ENCODE assay signal across 20 cellular contexts in the genomic region with DNA sequence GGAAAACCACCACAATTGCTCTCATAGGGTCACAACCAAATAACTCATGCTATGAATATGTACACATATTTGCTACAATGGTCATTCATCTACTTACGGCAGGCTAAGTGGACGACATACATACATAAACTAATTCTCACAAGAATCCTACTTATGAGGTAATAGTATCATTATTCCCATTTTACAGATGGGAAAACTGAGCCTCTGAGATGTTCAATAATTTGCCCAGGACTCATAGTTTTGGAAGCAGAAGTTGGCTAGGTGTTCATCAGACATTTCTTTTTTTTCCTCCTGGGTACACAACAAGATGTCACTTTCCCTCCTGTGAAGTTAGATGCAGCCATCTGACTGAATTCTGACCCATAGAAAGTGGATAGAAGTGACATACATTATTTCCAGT.
A peak's percentile ranks its signal among the peaks of the same experiment; 100 is the strongest.
DNase-seq lines count a peak whose midpoint lies in the region; ATAC-seq, FAIRE-seq and TF ChIP-seq lines count a peak whose summit lies in the region.
"Had no signal": no experiment of that assay in that cellular context is flagged by ENCODE, and none has a peak within 500 bp of the region (broad histone marks: within the 10 kb centered on the region; RNA-seq: fewer than 3 reads in every experiment).

No MANE protein-coding gene starts in this region.

- no peak overlapping the region for H3K14ac ChIP-seq in IMR-90 (replicated peaks; ENCODE audit: low read depth, low read length)

- no peak for TF ChIP-seq RAD21 in A549 (conservative IDR thresholded peaks at IDR 0.05 in 1 of 2, IDR thresholded peaks at IDR 0.05 in 1 of 2)
- TF ChIP-seq RAD21 in IMR-90 (IDR thresholded peaks at IDR 0.05; ENCODE audit: low read length): no peak
- TF ChIP-seq RAD21 in K562 (CRISPR knock-in tag; conservative IDR thresholded peaks at IDR 0.05 in 1 of 2, IDR thresholded peaks at IDR 0.05 in 1 of 2): no peak

- H3K27ac ChIP-seq in A549 (peak overlapping the region in 1 of 2 experiments; percentile 52; a peak in 3 of 6 replicates), IMR-90 (ENCODE audit: insufficient read depth, low read length) (no peak overlapping the region), K562 (ENCODE audit: extremely low read depth, low read depth, low read length) (no peak overlapping the region), subcutaneous abdominal adipose tissue (ENCODE audit: low read depth, low read length) (peak overlapping the region; percentile 6), right cardiac atrium (ENCODE audit: low read length) (no peak overlapping the region)

- intact Hi-C loops in IMR-90 (cut with micrococcal nuclease) (no loop called here), K562 (cut with micrococcal nuclease) (no loop called here), right cardiac atrium (cut with DNase I) (no loop called here)

- no peak overlapping the region for H3K18ac ChIP-seq in IMR-90 (ENCODE audit: low read depth, low read length)

- FAIRE-seq in A549 (lab: Jason Lieb, UNC) (no peak), K562 (lab: Jason Lieb, UNC) (no peak)
- FAIRE-seq: GM12891, GM18507, H54 had no signal

- TF ChIP-seq POLR2A in A549 (IDR thresholded peaks at IDR 0.05; ENCODE audit: low read length): no peak
- no peak for TF ChIP-seq POLR2A in IMR-90 (IDR thresholded peaks at IDR 0.05; ENCODE audit: low read depth, low read length)
- TF ChIP-seq POLR2A in K562 (conservative IDR thresholded peaks at IDR 0.05): no peak

- H3K56ac ChIP-seq in IMR-90 (ENCODE audit: extremely low read depth, insufficient read depth, low read length): no peak overlapping the region

- H3K9me1 ChIP-seq in IMR-90 (ENCODE audit: insufficient read depth, low read length) (no peaks in the 10 kb centered on the region; the same call in 1 of the 2 replicates), K562 (ENCODE audit: control insufficient read depth, insufficient read depth, low read length) (no peaks in the 10 kb centered on the region)

- H4K5ac ChIP-seq in IMR-90 (ENCODE audit: low read depth, low read length): no peak overlapping the region

- BruUV-seq in IMR-90 (replicated peaks; lab: Mats Ljungman, UMichigan) (no TSS peak), K562 (replicated peaks; lab: Mats Ljungman, UMichigan) (no TSS peak)

- TF ChIP-seq EP300 in A549 (IDR thresholded peaks at IDR 0.05) (no peak), K562 (IDR thresholded peaks at IDR 0.05; ENCODE audit: low read length) (no peak)

- in situ Hi-C loops in IMR-90 (cut with MboI; ENCODE audit: low sequenced_read_pairs) (no loop called here), K562 (cut with MboI) (no loop called here), HAP-1 (cut with MboI; ENCODE audit: low sequenced_read_pairs) (no loop called here)

- H3K9me3 ChIP-seq in A549 (no peaks in the 10 kb centered on the region), IMR-90 (ENCODE audit: control insufficient read depth, insufficient read depth, low read length) (no peaks in the 10 kb centered on the region), K562 (replicated peaks; ENCODE audit: control insufficient read depth, insufficient read depth, low read depth, low read length) (no peaks in the 10 kb centered on the region), subcutaneous abdominal adipose tissue (ENCODE audit: control insufficient read depth in 5 of 5, low read length in 5 of 5) (no peaks in the 10 kb centered on the region), right cardiac atrium (ENCODE audit: control insufficient read depth, low read length) (no peaks in the 10 kb centered on the region), HAP-1 (no peaks in the 10 kb centered on the region)

- no peak overlapping the region for H3K4me3 ChIP-seq in A549
- no peak overlapping the region for H3K4me3 ChIP-seq in IMR-90 (ENCODE audit: insufficient read depth, low read depth, low read length)
- H3K4me3 ChIP-seq in K562: no peak overlapping the region
- no peak overlapping the region for H3K4me3 ChIP-seq in subcutaneous abdominal adipose tissue (ENCODE audit: low read depth in 1 of 5, low read length in 5 of 5)
- H3K4me3 ChIP-seq in right cardiac atrium (ENCODE audit: low read length): no peak overlapping the region
- H3K4me3 ChIP-seq in HAP-1: no peak overlapping the region

- no peak for DNase-seq in A549 (ENCODE audit: low read depth in 1 of 2, low spot score in 1 of 2)
- DNase-seq in IMR-90: peak; percentile 26
- DNase-seq in K562 (ENCODE audit: extremely low read depth in 1 of 4, low spot score in 3 of 4): no peak
- no peak for DNase-seq in right cardiac atrium
- DNase-seq in HAP-1 (ENCODE audit: low spot score in 2 of 2): no peak
- DNase-seq in T-helper 1 cell: no peak
- DNase-seq: 8988T; C1 segment of cervical spinal cord; Calu3; CD4-positive, alpha-beta memory T cell; COR-L47; DMS53; DMS79 treated with DMSO at 0.1 percent for 48 hours; GF-D8; GOT3; HCEC 1CT had no signal

- dilution Hi-C loops in IMR-90 (cut with HindIII; ENCODE audit: low sequenced_read_pairs, unreplicated experiment): no loop called here

- H2BK5ac ChIP-seq in IMR-90 (ENCODE audit: low read depth, low read length, poor library complexity, severe bottlenecking): no peak overlapping the region

- H3K4me1 ChIP-seq in A549: peaks cover 34% of the 10 kb centered on the region
- H3K4me1 ChIP-seq in IMR-90 (ENCODE audit: control insufficient read depth, insufficient read depth, low read length): peaks cover 3% of the 10 kb centered on the region; the same call in 1 of the 2 replicates
- no peaks in the 10 kb centered on the region for H3K4me1 ChIP-seq in K562 (replicated peaks in 1 of 2; ENCODE audit: control insufficient read depth in 2 of 2, insufficient read depth in 2 of 2, low read length in 2 of 2)
- peaks cover 6 to 28% (median 17%) of the 10 kb centered on the region in 5 donors for H3K4me1 ChIP-seq in subcutaneous abdominal adipose tissue (ENCODE audit: control insufficient read depth in 5 of 5, insufficient read depth in 5 of 5, low read length in 5 of 5)
- H3K4me1 ChIP-seq in right cardiac atrium (ENCODE audit: control insufficient read depth, insufficient read depth, low read length): no peaks in the 10 kb centered on the region
- no peaks in the 10 kb centered on the region for H3K4me1 ChIP-seq in HAP-1

- H4K20me1 ChIP-seq in IMR-90 (ENCODE audit: insufficient read depth, low read length): no peaks in the 10 kb centered on the region
- no peaks in the 10 kb centered on the region for H4K20me1 ChIP-seq in K562 (replicated peaks; ENCODE audit: control insufficient read depth, insufficient read depth, low read length)

- WGBS in A549 (ENCODE audit: missing lambda C conversion rate): 88% methylated on average over 2 of the region's 2 CpGs
- no CpG with 5 or more reads among the region's 2 CpGs for WGBS in IMR-90 (ENCODE audit: extremely low coverage in 2 of 2, insufficient read length in 1 of 2), 2 experiments
- WGBS in K562 (ENCODE audit: insufficient coverage, low coverage, missing lambda C conversion rate): 2% methylated on average over 2 of the region's 2 CpGs
- WGBS in right cardiac atrium: 95% methylated on average over 2 of the region's 2 CpGs

- no peak overlapping the region for H4K91ac ChIP-seq in IMR-90 (ENCODE audit: insufficient read depth, low read depth, low read length)

- no peaks in the 10 kb centered on the region for H3K36me3 ChIP-seq in IMR-90 (ENCODE audit: control insufficient read depth, insufficient read depth, low read length)
- H3K36me3 ChIP-seq in K562 (ENCODE audit: control insufficient read depth, insufficient read depth, low read length): no peaks in the 10 kb centered on the region
- no peaks in the 10 kb centered on the region for H3K36me3 ChIP-seq in subcutaneous abdominal adipose tissue (ENCODE audit: control insufficient read depth in 5 of 5, insufficient read depth in 5 of 5, low read length in 5 of 5)
- H3K36me3 ChIP-seq in HAP-1 (replicated peaks): no peaks in the 10 kb centered on the region

- ATAC-seq in A549: no peak
- no peak for ATAC-seq in IMR-90 (ENCODE audit: low read depth)
- ATAC-seq in K562: no peak
- no peak for ATAC-seq in right cardiac atrium

- no peak overlapping the region for H2BK15ac ChIP-seq in IMR-90 (ENCODE audit: low read depth, low read length)

- POLR2A ChIA-PET in A549 (lab: Yijun Ruan, JAX): no interaction called here
- POLR2A ChIA-PET in IMR-90 (lab: Charles Lee; ENCODE audit: unreplicated experiment): no interaction called here
- POLR2A ChIA-PET in K562 (lab: Yijun Ruan, JAX): no interaction called here

- no peak overlapping the region for H4K8ac ChIP-seq in IMR-90 (ENCODE audit: low read depth in 2 of 2, low read length in 2 of 2)

- H2BK120ac ChIP-seq in IMR-90 (ENCODE audit: low read depth, low read length): no peak overlapping the region

- CTCF ChIA-PET in A549 (lab: Yijun Ruan, JAX) (interaction anchor here (0.7 kb wide), 1 partner anchor 11 kb away, joined by 3 read pairs; no protein-coding TSS in a partner anchor), IMR-90 (lab: Yijun Ruan, JAX) (no interaction called here), K562 (lab: Yijun Ruan, JAX; ENCODE audit: low intra/inter-chr PET ratio) (no interaction called here)

- H2AK9ac ChIP-seq in IMR-90 (replicated peaks; ENCODE audit: low read depth, low read length, poor library complexity): no peak overlapping the region

- no peak overlapping the region for H2AK5ac ChIP-seq in IMR-90 (ENCODE audit: low read depth, low read length)

- no peak overlapping the region for H3K23ac ChIP-seq in IMR-90 (ENCODE audit: low read depth, low read length)

- H3K4me2 ChIP-seq in A549 (no peak overlapping the region), IMR-90 (ENCODE audit: low read depth, low read length) (no peak overlapping the region), K562 (ENCODE audit: insufficient read depth, low read length) (no peak overlapping the region)

- no peak overlapping the region for H3K9ac ChIP-seq in IMR-90 (ENCODE audit: low read depth, low read length)
- no peak overlapping the region for H3K9ac ChIP-seq in K562 (ENCODE audit: insufficient read depth in 1 of 2, low read depth in 2 of 2, low read length in 2 of 2)
- H3K9ac ChIP-seq in subcutaneous abdominal adipose tissue (ENCODE audit: low read length in 5 of 5): no peak overlapping the region

- H3K27me3 ChIP-seq in IMR-90 (ENCODE audit: control insufficient read depth, insufficient read depth, low read length) (peaks cover 49% of the 10 kb centered on the region), K562 (ENCODE audit: control insufficient read depth in 2 of 2, insufficient read depth in 2 of 2, low read length in 2 of 2) (peaks cover 0 to 16% of the 10 kb centered on the region in 2 experiments; a peak in 2 of 5 replicates), subcutaneous abdominal adipose tissue (ENCODE audit: control insufficient read depth in 5 of 5, insufficient read depth in 4 of 5, low read length in 5 of 5) (no peaks in the 10 kb centered on the region), right cardiac atrium (ENCODE audit: control insufficient read depth, insufficient read depth) (no peaks in the 10 kb centered on the region), HAP-1 (ENCODE audit: low read depth) (peaks cover 62% of the 10 kb centered on the region)

- H2AFZ ChIP-seq in IMR-90 (replicated peaks; ENCODE audit: low read length, poor library complexity) (no peak overlapping the region), K562 (ENCODE audit: low read depth, low read length) (no peak overlapping the region)

- no peaks in the 10 kb centered on the region for H3K79me2 ChIP-seq in K562 (ENCODE audit: control insufficient read depth, insufficient read depth, low read length)

- no peak overlapping the region for H3K4ac ChIP-seq in IMR-90 (ENCODE audit: low read depth, low read length)

- H2BK20ac ChIP-seq in IMR-90 (ENCODE audit: low read depth, low read length): no peak overlapping the region

- no peaks in the 10 kb centered on the region for H3K79me1 ChIP-seq in IMR-90 (ENCODE audit: low read depth in 1 of 2, low read length in 2 of 2)

- no peak for TF ChIP-seq CTCF in A549 (IDR thresholded peaks at IDR 0.05)
- no peak for TF ChIP-seq CTCF in IMR-90 (conservative IDR thresholded peaks at IDR 0.05; ENCODE audit: low read depth, low read length)
- no peak for TF ChIP-seq CTCF in K562 (IDR thresholded peaks at IDR 0.05 in 2 of 3, conservative IDR thresholded peaks at IDR 0.05 in 1 of 3; ENCODE audit: insufficient read depth in 2 of 3, low read depth in 1 of 3, low read length in 3 of 3)

Comparison
In these comparisons a context has a peak if more than half of its experiments do, and no peak if none do; other contexts are left out.
1. Of the 35 proteins assayed by ChIP-seq in both K562 and A549: peak only in K562: none; only in A549: KDM1A; in both: none; in neither: 34.